In the genomic region with DNA sequence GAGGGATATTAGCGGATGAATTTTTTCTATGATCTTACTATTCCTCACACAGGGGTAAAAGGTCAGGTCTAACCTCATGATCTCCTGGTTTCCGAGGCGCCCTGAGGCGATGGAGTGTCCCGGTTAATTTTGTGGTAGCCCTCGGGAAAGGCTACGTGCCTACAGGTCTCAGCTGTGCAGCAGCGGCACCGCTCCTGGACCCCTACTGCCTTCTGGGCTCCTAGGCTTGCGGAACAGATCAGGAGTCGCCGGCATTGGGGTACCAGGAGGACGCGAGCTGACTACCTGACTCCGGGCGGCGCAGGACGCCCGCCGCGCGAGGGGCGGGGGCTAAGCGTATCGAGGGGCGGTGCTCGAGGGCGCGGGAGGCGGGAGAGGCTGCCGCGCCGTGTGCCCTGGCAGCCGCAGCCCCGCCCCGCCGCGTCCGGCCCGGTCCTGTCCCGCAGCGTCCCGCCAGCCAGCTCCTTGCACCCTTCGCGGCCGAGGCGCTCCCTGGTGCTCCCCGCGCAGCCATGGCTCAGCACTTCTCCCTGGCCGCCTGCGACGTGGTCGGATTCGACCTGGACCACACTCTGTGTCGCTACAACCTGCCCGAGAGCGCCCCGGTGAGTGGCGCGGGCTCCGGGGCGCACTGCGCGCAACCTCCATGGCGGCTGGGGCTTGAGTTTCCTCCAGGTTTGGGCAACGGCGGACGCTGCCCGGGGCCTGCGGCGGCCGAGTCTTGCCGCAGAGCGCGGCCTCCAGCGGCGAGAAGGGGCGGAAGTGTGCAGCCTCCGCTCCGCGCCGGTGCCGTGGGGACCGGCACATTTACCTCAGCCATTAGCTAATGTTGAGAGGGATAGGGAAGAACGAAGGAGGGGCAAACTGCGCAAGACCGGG, we compare ENCODE assay signal across 8 cellular contexts. TPM values are rescaled to one million over a fixed set of nuclear protein-coding genes. Genes with fewer than 3 reads are reported as not detected.
A peak's percentile ranks its signal among the peaks of the same experiment; 100 is the strongest.
DNase-seq lines count a peak whose midpoint lies in the region; ATAC-seq and TF ChIP-seq lines count a peak whose summit lies in the region.

Gene NT5DC1 (plus strand): TSS at position 435 of the 879 bp plus-strand sequence. CDS start 78 bp downstream, at position 513.

- no peaks in the 10 kb centered on the region for H3K9me3 ChIP-seq in gastrocnemius medialis

- peak within 1 kb of the TSS; percentile 86 to 96 (median 90) for H3K27ac ChIP-seq in gastrocnemius medialis

- H3K36me3 ChIP-seq in gastrocnemius medialis, result no peaks in the 10 kb centered on the region

- peak; percentile 35 to 60 (median 50) for TF ChIP-seq CTCF in gastrocnemius medialis (IDR thresholded peaks at IDR 0.05 in 4 of 5, conservative IDR thresholded peaks at IDR 0.05 in 1 of 5)

- ATAC-seq in HG02885 (IDR thresholded peaks at IDR 0.05; ENCODE audit: poor library complexity, unreplicated experiment) (peak; percentile 87), gastrocnemius medialis (peak; percentile 93 to 94)

- in situ Hi-C loops in gastrocnemius medialis (cut with MboI; ENCODE audit: low sequenced_read_pairs in 4 of 4), result no loop called here

- intact Hi-C loops in gastrocnemius medialis (cut with DNase I; ENCODE audit: low total_unique reads), result loop anchor here (1.0 to 5.0 kb wide), 3 partner anchors 43 to 179 kb away; partner anchors contain the start of gene TSPYL1

- H3K4me1 ChIP-seq in gastrocnemius medialis, result peaks cover 41 to 48% of the 10 kb centered on the region in 2 donors

- TF ChIP-seq POLR2A in gastrocnemius medialis (IDR thresholded peaks at IDR 0.05), result peak; percentile 47 to 64

- peak within 1 kb of the TSS; percentile 60 to 85 (median 72) for H3K4me3 ChIP-seq in gastrocnemius medialis

- H3K27me3 ChIP-seq in gastrocnemius medialis, result no peaks in the 10 kb centered on the region

- DNase-seq in NCI-H2081 (lab: John Stamatoyannopoulos, UW) (peak; percentile 66 to 82), NCI-H2081 treated with DMSO at 0.1 percent for 48 hours (lab: John Stamatoyannopoulos, UW) (no peak), NCI-H1694 (lab: John Stamatoyannopoulos, UW) (peak; percentile 26), T1000 (lab: John Stamatoyannopoulos, UW) (peak; percentile 75), astrocyte of the hippocampus (ENCODE audit: low read depth, low spot score) (peak; percentile 90), iPS DF 4.7 (ENCODE audit: extremely low read depth, low spot score) (peak; percentile 41), gastrocnemius medialis (peak; percentile 69 to 77)

RNA-seq across cellular contexts. Expression of gene NT5DC1, which starts in this region (rescaled TPM):
- total RNA-seq in gastrocnemius medialis, result 10 to 100 TPM in 3 of 4 donors, 1 to 10 TPM in 1; 7.0 to 15.4 (median 12.0) TPM
